1 cellular context compared by ENCODE assay signal in genomic region chr12:29742646-29743045, GRCh38.
TF ChIP-seq lines count a peak whose summit lies in the region.

No MANE protein-coding gene starts in this region.

TF ChIP-seq in IMR-90, 13 proteins besides CTCF, POLR2A, EP300 and RAD21 (continued from another document):
- TF ChIP-seq, protein P1, sequence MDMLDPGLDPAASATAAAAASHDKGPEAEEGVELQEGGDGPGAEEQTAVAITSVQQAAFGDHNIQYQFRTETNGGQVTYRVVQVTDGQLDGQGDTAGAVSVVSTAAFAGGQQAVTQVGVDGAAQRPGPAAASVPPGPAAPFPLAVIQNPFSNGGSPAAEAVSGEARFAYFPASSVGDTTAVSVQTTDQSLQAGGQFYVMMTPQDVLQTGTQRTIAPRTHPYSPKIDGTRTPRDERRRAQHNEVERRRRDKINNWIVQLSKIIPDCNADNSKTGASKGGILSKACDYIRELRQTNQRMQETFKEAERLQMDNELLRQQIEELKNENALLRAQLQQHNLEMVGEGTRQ (IDR thresholded peaks at IDR 0.05; ENCODE audit: low read depth, low read length) = no peak
- no peak for TF ChIP-seq CHD1 (IDR thresholded peaks at IDR 0.05; ENCODE audit: low read depth, low read length)
- TF ChIP-seq RFX5 (IDR thresholded peaks at IDR 0.05; ENCODE audit: low read depth, low read length) = no peak
- no peak for TF ChIP-seq CEBPB (IDR thresholded peaks at IDR 0.05; ENCODE audit: low read depth, low read length)
- TF ChIP-seq SMC3 (IDR thresholded peaks at IDR 0.05; ENCODE audit: low read depth, low read length) = no peak
- TF ChIP-seq MXI1 (IDR thresholded peaks at IDR 0.05; ENCODE audit: borderline replicate concordance, low read depth, low read length) = no peak
- TF ChIP-seq, protein P2, sequence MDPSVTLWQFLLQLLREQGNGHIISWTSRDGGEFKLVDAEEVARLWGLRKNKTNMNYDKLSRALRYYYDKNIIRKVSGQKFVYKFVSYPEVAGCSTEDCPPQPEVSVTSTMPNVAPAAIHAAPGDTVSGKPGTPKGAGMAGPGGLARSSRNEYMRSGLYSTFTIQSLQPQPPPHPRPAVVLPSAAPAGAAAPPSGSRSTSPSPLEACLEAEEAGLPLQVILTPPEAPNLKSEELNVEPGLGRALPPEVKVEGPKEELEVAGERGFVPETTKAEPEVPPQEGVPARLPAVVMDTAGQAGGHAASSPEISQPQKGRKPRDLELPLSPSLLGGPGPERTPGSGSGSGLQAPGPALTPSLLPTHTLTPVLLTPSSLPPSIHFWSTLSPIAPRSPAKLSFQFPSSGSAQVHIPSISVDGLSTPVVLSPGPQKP (IDR thresholded peaks at IDR 0.05; ENCODE audit: borderline replicate concordance, low read depth, low read length) = no peak
- no peak for TF ChIP-seq BHLHE40 (IDR thresholded peaks at IDR 0.05; ENCODE audit: low read depth, low read length)
- TF ChIP-seq FOS (IDR thresholded peaks at IDR 0.05; ENCODE audit: low read depth, low read length) = no peak
- TF ChIP-seq MAFK (IDR thresholded peaks at IDR 0.05; ENCODE audit: low read depth, low read length) = no peak
